ENCODE assay signal across 10 cellular contexts in the genomic region with DNA sequence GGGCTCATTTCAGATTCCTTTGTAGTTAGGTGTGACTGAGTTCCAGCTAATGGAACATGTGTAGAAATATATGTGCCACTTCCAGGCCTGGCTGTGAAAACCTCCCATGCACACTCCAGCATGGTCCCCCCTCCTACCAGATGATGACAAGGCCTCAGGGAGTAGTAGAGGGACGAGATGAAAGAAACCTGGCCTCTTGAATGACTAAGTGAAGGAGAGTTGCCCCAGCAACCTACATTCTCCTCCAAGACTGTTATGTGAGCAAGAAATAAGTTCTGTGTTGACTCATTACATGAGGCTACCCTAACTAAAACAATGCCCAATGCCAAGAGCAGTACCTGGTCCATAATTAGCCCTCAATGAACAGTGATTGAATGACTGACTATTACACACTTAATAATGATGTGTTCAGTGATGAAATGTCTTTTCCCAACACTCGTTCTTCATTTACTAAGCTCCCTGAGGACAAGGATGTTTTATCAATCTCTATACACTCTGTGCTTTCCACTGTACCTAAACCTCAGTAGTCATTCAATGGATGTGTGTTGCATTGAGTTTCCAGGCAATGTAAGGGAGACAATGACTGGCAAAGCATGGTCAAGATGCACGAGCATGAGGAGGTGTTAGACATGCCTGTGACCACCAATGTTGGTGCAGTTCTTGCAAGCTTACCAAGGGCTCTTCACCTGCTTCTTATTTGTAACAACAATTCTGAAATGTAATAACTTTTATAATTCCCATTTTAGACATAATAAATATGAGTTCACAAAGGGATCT.
DNase-seq lines count a peak whose midpoint lies in the region; ATAC-seq and TF ChIP-seq lines count a peak whose summit lies in the region.
"Had no signal": no experiment of that assay in that cellular context is flagged by ENCODE, and none has a peak within 500 bp of the region (broad histone marks: within the 10 kb centered on the region; RNA-seq: fewer than 3 reads in every experiment).

No MANE protein-coding gene starts in this region.

- H3K27ac ChIP-seq in smooth muscle cell (ENCODE audit: low read depth) = peak overlapping the region; percentile 45
- H3K27ac ChIP-seq: coronary artery had no signal

- 58% methylated on average over 3 of the region's 3 CpGs for WGBS in smooth muscle cell (ENCODE audit: low lambda C conversion rate)

- DNase-seq in EH (ENCODE audit: low read depth) = peak; percentile 54
- peak; percentile 48 for DNase-seq in LHCN-M2 (ENCODE audit: low read depth)
- peak; percentile 45 for DNase-seq in astrocyte of the hippocampus (ENCODE audit: low read depth, low spot score)
- DNase-seq in smooth muscle cell (lab: John Stamatoyannopoulos, UW; ENCODE audit: unreplicated experiment) = no peak
- no peak for DNase-seq in NCI-H2196 (lab: John Stamatoyannopoulos, UW; ENCODE audit: unreplicated experiment)
- no peak for DNase-seq in amniotic stem cell (lab: John Stamatoyannopoulos, UW)
- DNase-seq: MM.1S had no signal

- no peaks in the 10 kb centered on the region for H3K27me3 ChIP-seq in smooth muscle cell (ENCODE audit: low read depth)

- no peak overlapping the region for H3K4me3 ChIP-seq in smooth muscle cell
- H3K4me3 ChIP-seq: coronary artery had no signal

- H3K9me3 ChIP-seq in smooth muscle cell (replicated peaks; ENCODE audit: low read depth) = no peaks in the 10 kb centered on the region

- H3F3A ChIP-seq in smooth muscle cell (ENCODE audit: low read depth) = no peaks in the 10 kb centered on the region

- no peak overlapping the region for H3K4me2 ChIP-seq in smooth muscle cell

- H4K20me1 ChIP-seq in smooth muscle cell (ENCODE audit: low read depth) = no peaks in the 10 kb centered on the region

- no peaks in the 10 kb centered on the region for H3K36me3 ChIP-seq in smooth muscle cell (ENCODE audit: low read depth)

- no peak overlapping the region for H3K9ac ChIP-seq in smooth muscle cell (ENCODE audit: low read depth)

- no peak for TF ChIP-seq CTCF in smooth muscle cell (IDR thresholded peaks at IDR 0.05; ENCODE audit: borderline replicate concordance, insufficient read depth, poor library complexity, severe bottlenecking)

- H3K79me2 ChIP-seq in smooth muscle cell (ENCODE audit: low read depth) = no peaks in the 10 kb centered on the region

- ATAC-seq in GM18517 (IDR thresholded peaks at IDR 0.05; ENCODE audit: unreplicated experiment) (no peak), GM21528 (IDR thresholded peaks at IDR 0.05; ENCODE audit: low FRiP score, unreplicated experiment) (no peak)

- H3K4me1 ChIP-seq in smooth muscle cell (ENCODE audit: low read depth) = no peaks in the 10 kb centered on the region

- no peak overlapping the region for H2AFZ ChIP-seq in smooth muscle cell (ENCODE audit: low read depth)

Comparison
In these comparisons a context has a peak if more than half of its experiments do, and no peak if none do; other contexts are left out.
1. DNase-seq: peak in EH (single experiment), LHCN-M2 (single experiment) and astrocyte of the hippocampus (single experiment); none in smooth muscle cell (single experiment), NCI-H2196 (single experiment) and amniotic stem cell (single experiment).